In the genomic region with DNA sequence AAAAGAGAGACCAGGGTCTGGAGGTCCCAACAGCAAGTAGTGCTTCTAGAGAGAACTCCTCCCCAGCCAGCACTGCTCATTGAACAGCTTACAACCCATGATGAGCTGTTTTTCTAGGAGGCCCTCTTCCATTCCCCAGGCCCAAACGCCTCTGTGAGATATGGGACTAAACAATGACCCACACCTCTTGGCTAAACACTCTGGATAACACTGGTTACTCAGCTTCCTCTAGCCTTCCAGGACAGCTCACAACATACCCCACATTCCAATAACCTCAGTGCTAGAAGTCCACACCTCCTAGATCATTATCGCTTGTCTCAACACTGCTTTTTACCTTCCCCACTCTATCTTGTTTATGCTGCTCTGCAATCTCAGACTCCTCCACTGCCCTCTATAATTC, we compare ENCODE assay signal across 15 cellular contexts. TPM values are rescaled to one million over a fixed set of nuclear protein-coding genes. Genes with fewer than 3 reads are reported as not detected.
DNase-seq lines count a peak whose midpoint lies in the region; ATAC-seq and TF ChIP-seq lines count a peak whose summit lies in the region.
"Had no signal": no experiment of that assay in that cellular context is flagged by ENCODE, and none has a peak within 500 bp of the region (broad histone marks: within the 10 kb centered on the region; RNA-seq: fewer than 3 reads in every experiment).

No MANE protein-coding gene starts in this region.

- peak overlapping the region; percentile 48 for H3K9ac ChIP-seq in SK-N-SH

- peak overlapping the region; percentile 43 for H3K4me2 ChIP-seq in SK-N-SH

- H3K27ac ChIP-seq in SK-N-SH (ENCODE audit: low read depth in 2 of 2, low read length in 1 of 2) (peak overlapping the region; percentile 39 to 77; a peak in 3 of 4 replicates), upper lobe of right lung (no peak overlapping the region)
- H3K27ac ChIP-seq: body of pancreas, left ventricle myocardium inferior, VCaP had no signal

- POLR2A ChIA-PET in SK-N-SH (lab: Yijun Ruan, JAX): no interaction called here

- DNase-seq in HFFc6: peak; percentile 80
- no peak for DNase-seq in SK-N-SH
- peak; percentile 90 for DNase-seq in fibroblast of the aortic adventitia (ENCODE audit: low read depth)
- DNase-seq in upper lobe of right lung: no peak
- DNase-seq in superior temporal gyrus (ENCODE audit: extremely low spot score): no peak
- no peak for DNase-seq in nephron progenitor cell
- DNase-seq: body of pancreas; DMS79; left ventricle myocardium inferior; NCI-H2029 treated with DMSO at 0.1 percent for 48 hours; OCI-M1; stimulated activated naive CD8-positive, alpha-beta T cell treated with anti-CD3 and anti-CD28 coated beads, Interleukin-15, amount 100 ng/mL, for 72 hours had no signal

- peaks cover 28% of the 10 kb centered on the region for H3F3A ChIP-seq in SK-N-SH (replicated peaks; ENCODE audit: insufficient read depth)

- ATAC-seq in upper lobe of right lung (peak; percentile 44), HG02840 (IDR thresholded peaks at IDR 0.05; ENCODE audit: low FRiP score, unreplicated experiment) (no peak)
- ATAC-seq: body of pancreas; esophagus mucosa; stimulated activated naive CD8-positive, alpha-beta T cell treated with anti-CD3 and anti-CD28 coated beads, Interleukin-15, amount 100 ng/mL, for 72 hours had no signal

- CTCF ChIA-PET in SK-N-SH (lab: Yijun Ruan, JAX): no interaction called here

- no peaks in the 10 kb centered on the region for H3K9me2 ChIP-seq in SK-N-SH

- intact Hi-C loops in upper lobe of right lung (cut with DNase I): no loop called here

- no peaks in the 10 kb centered on the region for H3K36me3 ChIP-seq in SK-N-SH (replicated peaks in 1 of 2; ENCODE audit: control insufficient read depth in 1 of 2, insufficient read depth in 2 of 2, low read length in 1 of 2)
- H3K36me3 ChIP-seq in upper lobe of right lung: no peaks in the 10 kb centered on the region
- H3K36me3 ChIP-seq: left ventricle myocardium inferior had no signal

- WGBS in SK-N-SH (ENCODE audit: low lambda C conversion rate): 17% methylated on average over 1 of the region's 2 CpGs

- H3K4me1 Mint-ChIP-seq in HFFc6 (ENCODE audit: low read depth): no peaks in the 10 kb centered on the region
- H3K4me1 Mint-ChIP-seq in nephron progenitor cell: peaks cover 5% of the 10 kb centered on the region
- H3K4me1 Mint-ChIP-seq: stimulated activated naive CD8-positive, alpha-beta T cell treated with anti-CD3 and anti-CD28 coated beads, Interleukin-15, amount 100 ng/mL, for 72 hours had no signal

- no peak overlapping the region for H3K4me3 ChIP-seq in SK-N-SH (ENCODE audit: low read depth in 2 of 2, low read length in 1 of 2)
- no peak overlapping the region for H3K4me3 ChIP-seq in fibroblast of the aortic adventitia (ENCODE audit: low read depth, low read length)
- H3K4me3 ChIP-seq in upper lobe of right lung: no peak overlapping the region
- H3K4me3 ChIP-seq: body of pancreas, left ventricle myocardium inferior had no signal

- H3K27ac Mint-ChIP-seq in HFFc6: no peak overlapping the region
- no peak overlapping the region for H3K27ac Mint-ChIP-seq in nephron progenitor cell
- H3K27ac Mint-ChIP-seq: stimulated activated naive CD8-positive, alpha-beta T cell treated with anti-CD3 and anti-CD28 coated beads, Interleukin-15, amount 100 ng/mL, for 72 hours had no signal

- no peak for TF ChIP-seq CTCF in HFFc6 (IDR thresholded peaks at IDR 0.05)
- TF ChIP-seq CTCF in SK-N-SH (IDR thresholded peaks at IDR 0.05): no peak
- TF ChIP-seq CTCF in fibroblast of the aortic adventitia (IDR thresholded peaks at IDR 0.05; ENCODE audit: insufficient read depth, low read length): no peak
- no peak for TF ChIP-seq CTCF in upper lobe of right lung (IDR thresholded peaks at IDR 0.05)
- TF ChIP-seq CTCF in nephron progenitor cell (IDR thresholded peaks at IDR 0.05): no peak

- no peaks in the 10 kb centered on the region for H3K9me3 ChIP-seq in SK-N-SH
- H3K9me3 ChIP-seq in upper lobe of right lung: no peaks in the 10 kb centered on the region
- H3K9me3 ChIP-seq: body of pancreas, left ventricle myocardium inferior had no signal

- peak in 1 of 2 experiments; percentile 71; a peak in 1 of 4 replicates for TF ChIP-seq EP300 in SK-N-SH (IDR thresholded peaks at IDR 0.05; ENCODE audit: borderline replicate concordance in 1 of 2, low read depth in 1 of 2, low read length in 1 of 2)

- H3K27me3 Mint-ChIP-seq in HFFc6 (ENCODE audit: insufficient read depth): no peaks in the 10 kb centered on the region; the same call in 1 of the 2 replicates
- no peaks in the 10 kb centered on the region for H3K27me3 Mint-ChIP-seq in nephron progenitor cell (ENCODE audit: low read depth, poor library complexity)
- H3K27me3 Mint-ChIP-seq: stimulated activated naive CD8-positive, alpha-beta T cell treated with anti-CD3 and anti-CD28 coated beads, Interleukin-15, amount 100 ng/mL, for 72 hours had no signal

- TF ChIP-seq RAD21 in SK-N-SH (IDR thresholded peaks at IDR 0.05; ENCODE audit: low read length): no peak

- no peaks in the 10 kb centered on the region; the same call in 1 of the 2 replicates for H3K36me3 Mint-ChIP-seq in HFFc6 (ENCODE audit: low read depth)
- H3K36me3 Mint-ChIP-seq in nephron progenitor cell (ENCODE audit: low read depth): peaks cover 3% of the 10 kb centered on the region

- H3K9me3 Mint-ChIP-seq in HFFc6 (no peaks in the 10 kb centered on the region), nephron progenitor cell (no peaks in the 10 kb centered on the region)
- H3K9me3 Mint-ChIP-seq: stimulated activated naive CD8-positive, alpha-beta T cell treated with anti-CD3 and anti-CD28 coated beads, Interleukin-15, amount 100 ng/mL, for 72 hours had no signal

- H4K20me1 ChIP-seq in SK-N-SH (ENCODE audit: insufficient read depth): no peaks in the 10 kb centered on the region

- H2AFZ ChIP-seq in SK-N-SH (ENCODE audit: low read depth): no peak overlapping the region

- H3K4me3 Mint-ChIP-seq in HFFc6 (no peak overlapping the region), nephron progenitor cell (no peak overlapping the region)
- H3K4me3 Mint-ChIP-seq: stimulated activated naive CD8-positive, alpha-beta T cell treated with anti-CD3 and anti-CD28 coated beads, Interleukin-15, amount 100 ng/mL, for 72 hours had no signal

- peaks cover 0 to 30% of the 10 kb centered on the region in 2 experiments; a peak in 2 of 4 replicates for H3K4me1 ChIP-seq in SK-N-SH (ENCODE audit: control insufficient read depth in 1 of 2, insufficient read depth in 2 of 2, low read depth in 1 of 2, low read length in 1 of 2)
- H3K4me1 ChIP-seq in upper lobe of right lung: no peaks in the 10 kb centered on the region
- H3K4me1 ChIP-seq: body of pancreas, left ventricle myocardium inferior had no signal

- no peaks in the 10 kb centered on the region for H3K79me2 ChIP-seq in SK-N-SH (ENCODE audit: insufficient read depth)

- H3K27me3 ChIP-seq in SK-N-SH (ENCODE audit: insufficient read depth): no peaks in the 10 kb centered on the region
- H3K27me3 ChIP-seq in upper lobe of right lung: no peaks in the 10 kb centered on the region
- H3K27me3 ChIP-seq: body of pancreas had no signal

TF ChIP-seq in SK-N-SH, 30 proteins besides CTCF, POLR2A, EP300 and RAD21 (continues in another document):
- TF ChIP-seq, protein P1, sequence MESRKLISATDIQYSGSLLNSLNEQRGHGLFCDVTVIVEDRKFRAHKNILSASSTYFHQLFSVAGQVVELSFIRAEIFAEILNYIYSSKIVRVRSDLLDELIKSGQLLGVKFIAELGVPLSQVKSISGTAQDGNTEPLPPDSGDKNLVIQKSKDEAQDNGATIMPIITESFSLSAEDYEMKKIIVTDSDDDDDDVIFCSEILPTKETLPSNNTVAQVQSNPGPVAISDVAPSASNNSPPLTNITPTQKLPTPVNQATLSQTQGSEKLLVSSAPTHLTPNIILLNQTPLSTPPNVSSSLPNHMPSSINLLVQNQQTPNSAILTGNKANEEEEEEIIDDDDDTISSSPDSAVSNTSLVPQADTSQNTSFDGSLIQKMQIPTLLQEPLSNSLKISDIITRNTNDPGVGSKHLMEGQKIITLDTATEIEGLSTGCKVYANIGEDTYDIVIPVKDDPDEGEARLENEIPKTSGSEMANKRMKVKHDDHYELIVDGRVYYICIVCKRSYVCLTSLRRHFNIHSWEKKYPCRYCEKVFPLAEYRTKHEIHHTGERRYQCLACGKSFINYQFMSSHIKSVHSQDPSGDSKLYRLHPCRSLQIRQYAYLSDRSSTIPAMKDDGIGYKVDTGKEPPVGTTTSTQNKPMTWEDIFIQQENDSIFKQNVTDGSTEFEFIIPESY (IDR thresholded peaks at IDR 0.05; ENCODE audit: borderline replicate concordance, low read depth): peak; percentile 41; the same call in 1 of the 2 replicates
- no peak for TF ChIP-seq NRF1 (IDR thresholded peaks at IDR 0.05; ENCODE audit: low read depth, low read length)
- peak; percentile 60 for TF ChIP-seq FOSL2 (IDR thresholded peaks at IDR 0.05; ENCODE audit: borderline replicate concordance, low read depth)
- no peak for TF ChIP-seq RCOR1 (IDR thresholded peaks at IDR 0.05; ENCODE audit: low read length)
- TF ChIP-seq SMC3 (IDR thresholded peaks at IDR 0.05; ENCODE audit: low read depth, low read length): no peak
- peak; percentile 92 for TF ChIP-seq TEAD4 (IDR thresholded peaks at IDR 0.05; ENCODE audit: borderline replicate concordance, insufficient read depth)
- TF ChIP-seq, protein P2, sequence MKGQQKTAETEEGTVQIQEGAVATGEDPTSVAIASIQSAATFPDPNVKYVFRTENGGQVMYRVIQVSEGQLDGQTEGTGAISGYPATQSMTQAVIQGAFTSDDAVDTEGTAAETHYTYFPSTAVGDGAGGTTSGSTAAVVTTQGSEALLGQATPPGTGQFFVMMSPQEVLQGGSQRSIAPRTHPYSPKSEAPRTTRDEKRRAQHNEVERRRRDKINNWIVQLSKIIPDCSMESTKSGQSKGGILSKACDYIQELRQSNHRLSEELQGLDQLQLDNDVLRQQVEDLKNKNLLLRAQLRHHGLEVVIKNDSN (IDR thresholded peaks at IDR 0.05; ENCODE audit: borderline replicate concordance, low read depth): no peak
- TF ChIP-seq MEF2A (IDR thresholded peaks at IDR 0.05; ENCODE audit: borderline replicate concordance, low read depth): 0 out of 2 replicates have a peak, but pooled peaks have one; percentile 15
- peak; percentile 69 for TF ChIP-seq JUND (IDR thresholded peaks at IDR 0.05)

RNA-seq across cellular contexts. Expression of a gene that starts 35.4 kb away (rescaled TPM):
- 100 to 1,000 TPM; 116 to 185 (median 129) TPM for total RNA-seq in HFFc6 (2021; fragmentation: NEBNext Ultra II Directional; extraction: Animal tissue kit (Norgen Biotek cat#: 25700))
- 17.5 and 18.2 TPM in 2 replicates for polyA plus RNA-seq in SK-N-SH (2012; rRNA removed)
- 41.8 and 54.8 TPM in 2 replicates for polyA plus RNA-seq in SK-N-SH (2012; cell fraction: cytosol; rRNA removed)
- polyA plus RNA-seq in SK-N-SH (2012; cell fraction: nucleus; rRNA removed): 7.7 and 17.3 TPM in 2 replicates
- total RNA-seq in fibroblast of the aortic adventitia (ENCODE audit: low replicate concordance) (18.6 and 35.0 TPM in 2 replicates), upper lobe of right lung (63.0 TPM)

Comparison
In these comparisons a context has a peak if more than half of its experiments do, and no peak if none do; other contexts are left out.
1. DNase-seq: peak in HFFc6 (single experiment) and fibroblast of the aortic adventitia (single experiment); none in SK-N-SH (single experiment), upper lobe of right lung (single experiment), superior temporal gyrus (single experiment) and nephron progenitor cell (single experiment).